Comparison of ENCODE assay signal across 9 cellular contexts in genomic region chr12:100554608-100555077, GRCh38. TPM values are rescaled to one million over a fixed set of nuclear protein-coding genes. Genes with fewer than 3 reads are reported as not detected.
A peak's percentile ranks its signal among the peaks of the same experiment; 100 is the strongest.
DNase-seq lines count a peak whose midpoint lies in the region; ATAC-seq and TF ChIP-seq lines count a peak whose summit lies in the region.
"Had no signal": no experiment of that assay in that cellular context is flagged by ENCODE, and none has a peak within 500 bp of the region (broad histone marks: within the 10 kb centered on the region; RNA-seq: fewer than 3 reads in every experiment).

No MANE protein-coding gene starts in this region.

- TF ChIP-seq CTCF in MCF 10A (IDR thresholded peaks at IDR 0.05; ENCODE audit: unreplicated experiment) (peak; percentile 91), tibial nerve (IDR thresholded peaks at IDR 0.05) (peak; percentile 72 to 94 (median 89))

- H3K9me3 ChIP-seq in tibial nerve = no peaks in the 10 kb centered on the region

- intact Hi-C loops in MCF 10A (cut with micrococcal nuclease) = loop anchor here (1.0 to 2.0 kb wide), 5 partner anchors 162 to 744 kb away; no protein-coding TSS in a partner anchor

- peak; percentile 76 for DNase-seq in COR-L47 (lab: John Stamatoyannopoulos, UW)
- DNase-seq in HS-5 (ENCODE audit: low read depth) = peak; percentile 81
- DNase-seq in NCI-H774 (lab: John Stamatoyannopoulos, UW) = peak; percentile 86
- peak; percentile 91 for DNase-seq in MCF 10A (ENCODE audit: unreplicated experiment)
- DNase-seq in islet precursor cell = peak; percentile 70
- DNase-seq in tibial nerve (ENCODE audit: low spot score in 2 of 2) = peak in 1 of 2 donors; percentile 86
- no peak for DNase-seq in stimulated activated CD4-positive, alpha-beta T cell treated with anti-CD3 and anti-CD28 coated beads, Interleukin-4, amount 100 ng/mL, for 24 hours

- H3K4me1 ChIP-seq in tibial nerve = peaks cover 4 to 25% (median 5%) of the 10 kb centered on the region in 4 donors

- CTCF ChIA-PET in MCF 10A (lab: Yijun Ruan, JAX) = interaction anchor here (0.6 to 7.0 kb wide), 39 partner anchors 10 to 1271 kb away, joined by 3 to 99 read pairs (median 4); partner anchors contain the start of gene ACTR6

- H3K36me3 Mint-ChIP-seq in MCF 10A (ENCODE audit: insufficient read depth, unreplicated experiment) = no peaks in the 10 kb centered on the region
- H3K36me3 Mint-ChIP-seq: naive thymus-derived CD8-positive, alpha-beta T cell had no signal

- H3K27ac Mint-ChIP-seq in MCF 10A (ENCODE audit: low read depth, unreplicated experiment) = no peak overlapping the region
- H3K27ac Mint-ChIP-seq: naive thymus-derived CD8-positive, alpha-beta T cell had no signal

- POLR2A ChIA-PET in MCF 10A (lab: Yijun Ruan, JAX) = no interaction called here

- no peak overlapping the region for H3K4me3 Mint-ChIP-seq in MCF 10A (ENCODE audit: unreplicated experiment)
- H3K4me3 Mint-ChIP-seq: naive thymus-derived CD8-positive, alpha-beta T cell had no signal

- no peaks in the 10 kb centered on the region for H3K27me3 ChIP-seq in tibial nerve

- no peaks in the 10 kb centered on the region for H3K9me3 Mint-ChIP-seq in MCF 10A (ENCODE audit: unreplicated experiment)
- H3K9me3 Mint-ChIP-seq: naive thymus-derived CD8-positive, alpha-beta T cell had no signal

- WGBS in tibial nerve, 2 donors = 0 to 2% methylated on average over 1 of the region's 1 CpG

- H3K36me3 ChIP-seq in tibial nerve = no peaks in the 10 kb centered on the region

- peak overlapping the region in 3 of 4 donors; percentile 34 to 72 (median 60) for H3K27ac ChIP-seq in tibial nerve

- TF ChIP-seq POLR2A in tibial nerve (IDR thresholded peaks at IDR 0.05) = no peak

- no TSS peak for BruUV-seq in MCF 10A (replicated peaks; lab: Mats Ljungman, UMichigan)

- no peaks in the 10 kb centered on the region for H3K4me1 Mint-ChIP-seq in MCF 10A (ENCODE audit: insufficient read depth, unreplicated experiment)
- H3K4me1 Mint-ChIP-seq: naive thymus-derived CD8-positive, alpha-beta T cell had no signal

- H3K4me3 ChIP-seq in tibial nerve = no peak overlapping the region

- ATAC-seq in GM18867 (IDR thresholded peaks at IDR 0.05; ENCODE audit: unreplicated experiment) = no peak
- ATAC-seq: naive thymus-derived CD8-positive, alpha-beta T cell had no signal

- no peaks in the 10 kb centered on the region for H3K27me3 Mint-ChIP-seq in MCF 10A (ENCODE audit: insufficient read depth, unreplicated experiment)

- TF ChIP-seq EP300 in tibial nerve (IDR thresholded peaks at IDR 0.05) = peak; percentile 29 to 53

RNA-seq across cellular contexts. Expression of gene GAS2L3, which starts 18.8 kb away (rescaled TPM):
- total RNA-seq in MCF 10A (2022) = 29.9 and 32.6 TPM in 2 replicates
- 100 to 1,000 TPM in 3 of 4 donors, 10 to 100 TPM in 1; 83.2 to 150 (median 115) TPM for total RNA-seq in tibial nerve
- total RNA-seq: naive thymus-derived CD8-positive, alpha-beta T cell had no signal
